8 cellular contexts compared by ENCODE assay signal in genomic region chr6:49549691-49550412, GRCh38. TPM values are rescaled to one million over a fixed set of nuclear protein-coding genes. Genes with fewer than 3 reads are reported as not detected.
DNase-seq lines count a peak whose midpoint lies in the region; ATAC-seq and TF ChIP-seq lines count a peak whose summit lies in the region.

No MANE protein-coding gene starts in this region.

- H3K27ac ChIP-seq in rectal smooth muscle tissue (ENCODE audit: low read depth, low read length): no peak overlapping the region

- H3K36me3 ChIP-seq in rectal smooth muscle tissue (ENCODE audit: control insufficient read depth, insufficient read depth, low read length): no peaks in the 10 kb centered on the region

- POLR2A ChIA-PET in activated B cell treated with CpG ODN at 0.5 μM for 24 hours (lab: Charles Lee): no interaction called here

- TF ChIP-seq CTCF in activated B cell treated with CpG ODN at 0.5 μM for 24 hours (IDR thresholded peaks at IDR 0.05): no peak
- TF ChIP-seq CTCF in fibroblast of the aortic adventitia (IDR thresholded peaks at IDR 0.05; ENCODE audit: insufficient read depth, low read length): no peak

- ATAC-seq in activated B cell treated with CpG ODN at 0.5 μM for 24 hours (ENCODE audit: low read depth) (no peak), GM21390 (IDR thresholded peaks at IDR 0.05; ENCODE audit: unreplicated experiment) (no peak)

- no peak overlapping the region for H3K9ac ChIP-seq in rectal smooth muscle tissue (ENCODE audit: low read length)

- H3K4me1 ChIP-seq in rectal smooth muscle tissue (ENCODE audit: control insufficient read depth, insufficient read depth, low read length): no peaks in the 10 kb centered on the region

- H3K4me3 Mint-ChIP-seq in activated B cell treated with CpG ODN at 0.5 μM for 24 hours: peak overlapping the region; percentile 69

- CTCF ChIA-PET in activated B cell treated with CpG ODN at 0.5 μM for 24 hours (lab: Charles Lee): interaction anchor here (1.4 kb wide), 1 partner anchor 15 kb away, joined by 3 read pairs; no protein-coding TSS in a partner anchor

- no peaks in the 10 kb centered on the region for H3K36me3 Mint-ChIP-seq in activated B cell treated with CpG ODN at 0.5 μM for 24 hours (ENCODE audit: low read depth)

- no peaks in the 10 kb centered on the region for H3K9me3 Mint-ChIP-seq in activated B cell treated with CpG ODN at 0.5 μM for 24 hours

- no peak overlapping the region for H3K27ac Mint-ChIP-seq in activated B cell treated with CpG ODN at 0.5 μM for 24 hours

- DNase-seq in COLO829 (ENCODE audit: low spot score) (peak; percentile 58), activated B cell treated with CpG ODN at 0.5 μM for 24 hours (no peak), fibroblast of the aortic adventitia (ENCODE audit: low read depth) (no peak), NCI-H1436 treated with DMSO at 0.1 percent for 48 hours (lab: John Stamatoyannopoulos, UW) (no peak), UCSD-AML1 (lab: John Stamatoyannopoulos, UW; ENCODE audit: unreplicated experiment) (no peak)
- DNase-seq in central memory CD4-positive, alpha-beta T cell: no peak

- peaks cover 19% of the 10 kb centered on the region for H3K4me1 Mint-ChIP-seq in activated B cell treated with CpG ODN at 0.5 μM for 24 hours

- intact Hi-C loops in activated B cell treated with CpG ODN at 0.5 μM for 24 hours (cut with micrococcal nuclease): no loop called here

- H3K4me3 ChIP-seq in fibroblast of the aortic adventitia (ENCODE audit: low read depth, low read length) (peak overlapping the region; percentile 55), rectal smooth muscle tissue (ENCODE audit: low read length) (peak overlapping the region; percentile 68)

- no peaks in the 10 kb centered on the region for H3K27me3 ChIP-seq in rectal smooth muscle tissue (ENCODE audit: control insufficient read depth, insufficient read depth, low read length)

- peaks cover 42% of the 10 kb centered on the region for H3K27me3 Mint-ChIP-seq in activated B cell treated with CpG ODN at 0.5 μM for 24 hours

RNA-seq across cellular contexts. Expression of gene C6orf141, which starts 0.6 kb away (rescaled TPM):
- total RNA-seq in activated B cell treated with CpG ODN at 0.5 μM for 24 hours (not detected in 2 replicates), fibroblast of the aortic adventitia (ENCODE audit: low replicate concordance) (0.57 and 5.7 TPM in 2 replicates)

RNA-seq across cellular contexts. Expression of gene GLYATL3, which starts 50.1 kb away (rescaled TPM):
- total RNA-seq in activated B cell treated with CpG ODN at 0.5 μM for 24 hours (not detected in 2 replicates), fibroblast of the aortic adventitia (ENCODE audit: low replicate concordance) (not detected in 2 replicates)
